In genomic region chr12:132538336-132539015, GRCh38 we compare ENCODE assay signal across 21 cellular contexts. TPM values are rescaled to one million over a fixed set of nuclear protein-coding genes. Genes with fewer than 3 reads are reported as not detected.
DNase-seq lines count a peak whose midpoint lies in the region; ATAC-seq, FAIRE-seq and TF ChIP-seq lines count a peak whose summit lies in the region.
"Had no signal": no experiment of that assay in that cellular context is flagged by ENCODE, and none has a peak within 500 bp of the region (broad histone marks: within the 10 kb centered on the region; RNA-seq: fewer than 3 reads in every experiment).

No MANE protein-coding gene starts in this region.

- TF ChIP-seq CTCF in Panc1 (IDR thresholded peaks at IDR 0.05) (no peak), HepG2 (CRISPR knock-in tag; IDR thresholded peaks at IDR 0.05) (no peak), GM13976 (IDR thresholded peaks at IDR 0.05; ENCODE audit: borderline replicate concordance, control extremely low read depth, extremely low read depth, insufficient read depth, missing control alignments) (no peak)

- no peak overlapping the region for H3K9ac ChIP-seq in BLaER1
- no peak overlapping the region for H3K9ac ChIP-seq in HepG2 (ENCODE audit: insufficient read depth, low read depth, low read length)

- H3K27me3 ChIP-seq in BLaER1 (no peaks in the 10 kb centered on the region), Panc1 (ENCODE audit: control insufficient read depth, insufficient read depth, low read length) (no peaks in the 10 kb centered on the region), HepG2 (ENCODE audit: control insufficient read depth in 1 of 2, insufficient read depth in 2 of 2, low read length in 2 of 2) (no peaks in the 10 kb centered on the region)

- TF ChIP-seq RAD21 in HepG2 (CRISPR knock-in tag; IDR thresholded peaks at IDR 0.05): no peak

- H3K4me2 ChIP-seq in BLaER1 (peak overlapping the region; percentile 18; the same call in 1 of the 2 replicates), HepG2 (ENCODE audit: low read depth, low read length) (no peak overlapping the region)

- TF ChIP-seq EP300 in HepG2 (IDR thresholded peaks at IDR 0.05; ENCODE audit: low read depth in 2 of 2, low read length in 2 of 2) (no peak), HepG2 (CRISPR knock-in tag; IDR thresholded peaks at IDR 0.05; ENCODE audit: borderline replicate concordance) (no peak)

- intact Hi-C loops in Panc1 (cut with micrococcal nuclease; ENCODE audit: unreplicated experiment) (no loop called here), HepG2 (cut with micrococcal nuclease; ENCODE audit: unreplicated experiment) (no loop called here)

- 64% methylated on average over 4 of the region's 17 CpGs for WGBS in HepG2 (ENCODE audit: low lambda C conversion rate)

- DNase-seq in activated naive CD8-positive, alpha-beta T cell treated with anti-CD3 and anti-CD28 coated beads, Interleukin-2, amount 10 ng/mL, durations not matched to agents 7 days and 5 days: no peak
- no peak for DNase-seq in activated naive CD8-positive, alpha-beta T cell treated with anti-CD3 and anti-CD28 coated beads, Interleukin-2, amount 50 U/mL, for 24 hours
- DNase-seq in Panc1 (ENCODE audit: low read depth, low spot score) (no peak), HepG2 (ENCODE audit: low spot score) (no peak), GM13976 (ENCODE audit: low spot score) (no peak), pons (ENCODE audit: low spot score) (no peak), hepatic stellate cell (ENCODE audit: low spot score) (no peak)
- DNase-seq: 8988T; C1 segment of cervical spinal cord; Caco-2; CD4-positive, alpha-beta T cell; DMS153; DMS79; GDM1; GOT3; H9; KBM-7 had no signal

- POLR2A ChIA-PET in activated naive CD8-positive, alpha-beta T cell treated with anti-CD3 and anti-CD28 coated beads, Interleukin-2, amount 10 ng/mL, durations not matched to agents 7 days and 5 days (lab: Charles Lee): no interaction called here
- POLR2A ChIA-PET in Panc1 (lab: Charles Lee) (no interaction called here), HepG2 (lab: Yijun Ruan, JAX) (no interaction called here)

- peaks cover 78% of the 10 kb centered on the region for H3K4me1 ChIP-seq in BLaER1
- H3K4me1 ChIP-seq in Panc1 (ENCODE audit: control insufficient read depth, insufficient read depth, low read length): no peaks in the 10 kb centered on the region
- H3K4me1 ChIP-seq in HepG2 (ENCODE audit: insufficient read depth, low read length): no peaks in the 10 kb centered on the region
- H3K4me1 ChIP-seq: Caco-2 had no signal

- peaks cover 13% of the 10 kb centered on the region for H3K9me3 Mint-ChIP-seq in activated naive CD8-positive, alpha-beta T cell treated with anti-CD3 and anti-CD28 coated beads, Interleukin-2, amount 10 ng/mL, durations not matched to agents 7 days and 5 days
- H3K9me3 Mint-ChIP-seq in activated naive CD8-positive, alpha-beta T cell treated with anti-CD3 and anti-CD28 coated beads, Interleukin-2, amount 50 U/mL, for 24 hours: peaks cover 14% of the 10 kb centered on the region
- H3K9me3 Mint-ChIP-seq: CD4-positive, alpha-beta T cell had no signal

- peaks cover 43% of the 10 kb centered on the region; the same call in 1 of the 2 replicates for H4K20me1 ChIP-seq in BLaER1
- H4K20me1 ChIP-seq in HepG2 (ENCODE audit: insufficient read depth, low read length): peaks cover 10% of the 10 kb centered on the region; the same call in 1 of the 2 replicates

- CTCF ChIA-PET in Panc1 (lab: Charles Lee): interaction anchor here (1.1 kb wide), 1 partner anchor 16 kb away, joined by 3 read pairs; no protein-coding TSS in a partner anchor
- CTCF ChIA-PET in HepG2 (lab: Yijun Ruan, JAX; ENCODE audit: low intra/inter-chr PET ratio, low total read pairs): no interaction called here

- H3K9me3 ChIP-seq in BLaER1: no peaks in the 10 kb centered on the region
- no peaks in the 10 kb centered on the region for H3K9me3 ChIP-seq in Panc1 (ENCODE audit: control insufficient read depth, insufficient read depth, low read depth, low read length)
- H3K9me3 ChIP-seq in HepG2 (ENCODE audit: low read length): peaks cover 12% of the 10 kb centered on the region

- no peak for FAIRE-seq in HepG2 (lab: Jason Lieb, UNC)
- FAIRE-seq: D721Med, GM12892 had no signal

- no peaks in the 10 kb centered on the region for H3K27me3 Mint-ChIP-seq in activated naive CD8-positive, alpha-beta T cell treated with anti-CD3 and anti-CD28 coated beads, Interleukin-2, amount 10 ng/mL, durations not matched to agents 7 days and 5 days
- H3K27me3 Mint-ChIP-seq in activated naive CD8-positive, alpha-beta T cell treated with anti-CD3 and anti-CD28 coated beads, Interleukin-2, amount 50 U/mL, for 24 hours: no peaks in the 10 kb centered on the region
- H3K27me3 Mint-ChIP-seq: B cell; CD4-positive, alpha-beta T cell had no signal

- BruUV-seq in Panc1 (replicated peaks; lab: Mats Ljungman, UMichigan) (no TSS peak), HepG2 (replicated peaks; lab: Mats Ljungman, UMichigan) (no TSS peak)

- in situ Hi-C loops in Panc1 (cut with HindIII; ENCODE audit: low pct_unique_long_range_greater_than_20kb, low sequenced_read_pairs): no loop called here
- in situ Hi-C loops in HepG2 (cut with HindIII; ENCODE audit: extremely low pct_ligation_motif_present, low pct_unique_long_range_greater_than_20kb): no loop called here
- in situ Hi-C loops in GM13976 (cut with MboI; ENCODE audit: low sequenced_read_pairs, unreplicated experiment): no loop called here

- H3K79me2 ChIP-seq in HepG2 (ENCODE audit: insufficient read depth, low read length): no peaks in the 10 kb centered on the region

- peaks cover 5% of the 10 kb centered on the region for H3K36me3 Mint-ChIP-seq in activated naive CD8-positive, alpha-beta T cell treated with anti-CD3 and anti-CD28 coated beads, Interleukin-2, amount 10 ng/mL, durations not matched to agents 7 days and 5 days
- no peaks in the 10 kb centered on the region for H3K36me3 Mint-ChIP-seq in activated naive CD8-positive, alpha-beta T cell treated with anti-CD3 and anti-CD28 coated beads, Interleukin-2, amount 50 U/mL, for 24 hours (ENCODE audit: low read depth)

- H3K4me3 ChIP-seq in BLaER1 (no peak overlapping the region), Panc1 (ENCODE audit: low read depth in 2 of 2, low read length in 2 of 2) (no peak overlapping the region), HepG2 (replicated peaks in 1 of 3; ENCODE audit: insufficient read depth in 1 of 3, low read depth in 2 of 3, low read length in 3 of 3) (no peak overlapping the region)

- H3K36me3 ChIP-seq in BLaER1 (peaks cover 19% of the 10 kb centered on the region; the same call in 1 of the 2 replicates), Panc1 (ENCODE audit: control insufficient read depth, insufficient read depth, low read length) (no peaks in the 10 kb centered on the region), HepG2 (replicated peaks in 1 of 2; ENCODE audit: control insufficient read depth in 1 of 2, insufficient read depth in 2 of 2, low read length in 2 of 2) (no peaks in the 10 kb centered on the region)

- H3K27ac ChIP-seq in BLaER1 (peak overlapping the region; percentile 37), Panc1 (ENCODE audit: low read length) (no peak overlapping the region), HepG2 (ENCODE audit: extremely low read length, insufficient read depth, low read length) (no peak overlapping the region)

- H3K4me1 Mint-ChIP-seq in activated naive CD8-positive, alpha-beta T cell treated with anti-CD3 and anti-CD28 coated beads, Interleukin-2, amount 10 ng/mL, durations not matched to agents 7 days and 5 days: peaks cover 5% of the 10 kb centered on the region
- peaks cover 3% of the 10 kb centered on the region for H3K4me1 Mint-ChIP-seq in activated naive CD8-positive, alpha-beta T cell treated with anti-CD3 and anti-CD28 coated beads, Interleukin-2, amount 50 U/mL, for 24 hours
- H3K4me1 Mint-ChIP-seq: B cell, H9 had no signal

- H3K4me3 Mint-ChIP-seq in activated naive CD8-positive, alpha-beta T cell treated with anti-CD3 and anti-CD28 coated beads, Interleukin-2, amount 10 ng/mL, durations not matched to agents 7 days and 5 days: no peak overlapping the region
- H3K4me3 Mint-ChIP-seq in activated naive CD8-positive, alpha-beta T cell treated with anti-CD3 and anti-CD28 coated beads, Interleukin-2, amount 50 U/mL, for 24 hours: no peak overlapping the region
- H3K4me3 Mint-ChIP-seq: B cell; CD4-positive, alpha-beta T cell; H9 had no signal

- ATAC-seq in activated naive CD8-positive, alpha-beta T cell treated with anti-CD3 and anti-CD28 coated beads, Interleukin-2, amount 10 ng/mL, durations not matched to agents 7 days and 5 days (ENCODE audit: low read depth): peak; percentile 9
- no peak for ATAC-seq in activated naive CD8-positive, alpha-beta T cell treated with anti-CD3 and anti-CD28 coated beads, Interleukin-2, amount 50 U/mL, for 24 hours
- ATAC-seq in Panc1: peak; percentile 60
- ATAC-seq in HepG2: peak; percentile 12; the same call in 2 of the 3 replicates

- TF ChIP-seq POLR2A in HepG2 (IDR thresholded peaks at IDR 0.05; ENCODE audit: insufficient read depth in 1 of 2, low read depth in 2 of 2, low read length in 2 of 2): no peak

- no peak overlapping the region for H3K27ac Mint-ChIP-seq in activated naive CD8-positive, alpha-beta T cell treated with anti-CD3 and anti-CD28 coated beads, Interleukin-2, amount 10 ng/mL, durations not matched to agents 7 days and 5 days
- H3K27ac Mint-ChIP-seq in activated naive CD8-positive, alpha-beta T cell treated with anti-CD3 and anti-CD28 coated beads, Interleukin-2, amount 50 U/mL, for 24 hours: no peak overlapping the region
- H3K27ac Mint-ChIP-seq: B cell; CD4-positive, alpha-beta T cell had no signal

- no peak overlapping the region for H2AFZ ChIP-seq in HepG2 (ENCODE audit: low read length)

RNA-seq across cellular contexts. Expression of gene FBRSL1, which starts 48.5 kb away (rescaled TPM):
- 10 to 100 TPM; 67.1 to 67.2 TPM for total RNA-seq in activated naive CD8-positive, alpha-beta T cell treated with anti-CD3 and anti-CD28 coated beads, Interleukin-2, amount 10 ng/mL, durations not matched to agents 7 days and 5 days
- total RNA-seq in Panc1 (2021; ENCODE audit: unreplicated experiment): 104 TPM
- 132 TPM for polyA plus RNA-seq in Panc1 (2012; ENCODE audit: insufficient read length)
- total RNA-seq in HepG2 (2016; rRNA removed; fragmentation: Illumina TruSeq; extraction: Trizol): 3.7 and 7.9 TPM in 2 replicates
- total RNA-seq in HepG2 (2016; cell fraction: cytosol; rRNA removed; fragmentation: Illumina TruSeq; extraction: Trizol; ENCODE audit: low read depth): 2.7 and 3.6 TPM in 2 replicates
- 5.4 and 6.9 TPM in 2 replicates for total RNA-seq in HepG2 (2016; cell fraction: insoluble cytoplasmic fraction; rRNA removed; fragmentation: Illumina TruSeq; extraction: Trizol)
- total RNA-seq in HepG2 (2016; cell fraction: membrane; rRNA removed; fragmentation: Illumina TruSeq; extraction: Trizol): 7.0 and 9.3 TPM in 2 replicates
- total RNA-seq in HepG2 (2016; cell fraction: nucleus; rRNA removed; fragmentation: Illumina TruSeq; extraction: Trizol): 10.9 and 11.0 TPM in 2 replicates
- 3.6 and 4.9 TPM in 2 replicates for polyA plus RNA-seq in HepG2 (2011; rRNA removed)
- polyA plus RNA-seq in HepG2 (2011; cell fraction: cytosol; rRNA removed): 3.0 and 6.0 TPM in 2 replicates
- 50.9 and 76.3 TPM in 2 replicates for polyA plus RNA-seq in HepG2 (2011; cell fraction: nucleus; rRNA removed)
- polyA plus RNA-seq in HepG2 (2012): 25.5 and 31.0 TPM in 2 replicates
- 5.9 and 6.4 TPM in 2 replicates for polyA plus RNA-seq in HepG2 (2016; cell fraction: cytosol; fragmentation: Illumina TruSeq; extraction: Trizol; ENCODE audit: low read depth)
- 20.0 and 28.2 TPM in 2 replicates for polyA plus RNA-seq in HepG2 (2016; cell fraction: insoluble cytoplasmic fraction; fragmentation: Illumina TruSeq; extraction: Trizol; ENCODE audit: low read depth)
- polyA plus RNA-seq in HepG2 (2016; cell fraction: membrane; fragmentation: Illumina TruSeq; extraction: Trizol; ENCODE audit: low read depth): 20.5 and 23.8 TPM in 2 replicates
- 64.1 and 69.3 TPM in 2 replicates for polyA plus RNA-seq in HepG2 (2016; cell fraction: nucleus; fragmentation: Illumina TruSeq; extraction: Trizol; ENCODE audit: insufficient read depth, low read depth)
- 3.8 and 7.6 TPM in 2 replicates for polyA minus RNA-seq in HepG2 (2011; rRNA and poly(A)+ RNA removed; ENCODE audit: low replicate concordance)
- 17.3 and 28.7 TPM in 2 replicates for polyA minus RNA-seq in HepG2 (2011; cell fraction: cytosol; rRNA and poly(A)+ RNA removed)
- 8.5 and 11.2 TPM in 2 replicates for polyA minus RNA-seq in HepG2 (2011; cell fraction: nucleus; rRNA and poly(A)+ RNA removed)
